ENCODE assay signal across 35 cellular contexts in the genomic region with DNA sequence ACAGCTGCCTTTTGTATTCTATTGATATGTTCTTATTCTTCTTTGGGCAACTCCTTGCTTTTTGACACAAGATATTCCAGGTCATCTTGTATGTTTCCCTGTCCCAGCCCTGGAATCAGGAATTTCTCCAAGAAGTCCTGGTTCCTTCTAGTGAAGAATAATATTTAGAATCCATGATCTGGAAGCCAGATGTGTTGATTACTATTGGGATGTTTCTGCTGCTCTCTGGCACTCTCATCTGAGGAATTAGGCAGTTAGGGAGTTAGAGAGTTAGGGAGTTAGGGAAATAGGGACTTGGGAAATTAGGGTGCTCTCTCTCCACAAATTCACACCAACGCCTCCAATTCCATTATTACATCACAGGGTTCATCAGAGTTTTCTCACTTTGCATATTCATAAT.
"Had no signal": no experiment of that assay in that cellular context is flagged by ENCODE, and none has a peak within 500 bp of the region (broad histone marks: within the 10 kb centered on the region; RNA-seq: fewer than 3 reads in every experiment).

No MANE protein-coding gene starts in this region.

- H3K27ac ChIP-seq: KMS-11 had no signal

- H3K27me3 ChIP-seq: MG63 had no signal

- H3K9me3 ChIP-seq: MG63 had no signal

- H3K9ac ChIP-seq: KMS-11 had no signal

- DNase-seq: Karpas-422, Kasumi-1, MG63, MM.1S, MV-4-11, NCI-H1048, NCI-H1092, NCI-H1092 treated with DMSO at 0.1 percent for 48 hours, NCI-H1105, NCI-H1105 treated with DMSO at 0.1 percent for 48 hours, NCI-H1417, NCI-H1417 treated with DMSO at 0.1 percent for 48 hours, NCI-H1436, NCI-H1436 treated with DMSO at 0.1 percent for 48 hours, NCI-H146, NCI-H1694, NCI-H1694 treated with DMSO at 0.1 percent for 48 hours, NCI-H187, NCI-H187 treated with DMSO at 0.1 percent for 48 hours, NCI-H1930, NCI-H2029, NCI-H2029 treated with DMSO at 0.1 percent for 48 hours, NCI-H2081, NCI-H2081 treated with DMSO at 0.1 percent for 48 hours, NCI-H2107, NCI-H2171, NCI-H2171 treated with DMSO at 0.1 percent for 48 hours, NCI-H2227 treated with DMSO at 0.1 percent for 48 hours, NCI-H226, NCI-H345, NCI-H446, NCI-H446 treated with DMSO at 0.1 percent for 48 hours, NCI-H510A, NCI-H510A treated with DMSO at 0.1 percent for 48 hours had no signal

- H3K36me3 ChIP-seq: MG63 had no signal

- H3K4me3 ChIP-seq: MG63 had no signal

- H3K4me2 ChIP-seq: KMS-11 had no signal
